ENCODE assay signal across 10 cellular contexts in the genomic region with DNA sequence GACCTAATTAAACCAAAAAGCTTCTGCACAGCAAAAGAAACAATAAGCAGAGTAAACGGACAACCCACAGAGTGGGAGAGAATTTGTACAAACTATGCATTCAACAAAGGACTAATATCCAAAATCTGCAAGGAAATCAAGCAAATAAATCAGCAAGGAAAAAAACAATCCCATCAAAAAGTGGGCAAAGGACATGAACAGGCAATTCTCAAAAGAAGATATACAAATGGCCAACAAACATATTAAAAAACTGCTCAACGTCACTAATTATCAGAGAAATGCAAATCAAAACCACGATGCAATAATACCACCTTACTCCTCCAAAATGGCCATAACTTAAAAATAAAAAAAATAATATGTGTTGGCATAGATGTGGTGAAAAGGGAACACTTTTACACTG. TPM values are rescaled to one million over a fixed set of nuclear protein-coding genes. Genes with fewer than 3 reads are reported as not detected.
"Had no signal": no experiment of that assay in that cellular context is flagged by ENCODE, and none has a peak within 500 bp of the region (broad histone marks: within the 10 kb centered on the region; RNA-seq: fewer than 3 reads in every experiment).

No MANE protein-coding gene starts in this region.

- ATAC-seq: HepG2 had no signal

- H3K9ac ChIP-seq: KMS-11 had no signal

- H3K4me3 Mint-ChIP-seq: IgD-negative memory B cell had no signal

- FAIRE-seq: HepG2, HTR-8/SVneo had no signal

- H3K27ac Mint-ChIP-seq: IgD-negative memory B cell had no signal

- DNase-seq: IMR-90, KBM-7, KG1 had no signal

- H3K4me2 ChIP-seq: KMS-11 had no signal

- H3K27ac ChIP-seq: HL-60, KMS-11 had no signal

RNA-seq across cellular contexts. Expression of a gene that starts 5.2 kb away (rescaled TPM):
- total RNA-seq: HepG2, HT1080, IMR-90 had no signal
- polyA plus RNA-seq: HepG2, IgD-negative memory B cell, IMR-90 had no signal

RNA-seq across cellular contexts. Expression of a gene that starts 20.1 kb away (rescaled TPM):
- total RNA-seq: HepG2, HT-29, HT1080, IMR-90 had no signal
- polyA plus RNA-seq: HepG2, IMR-90 had no signal
